ENCODE assay signal across 10 cellular contexts in the genomic region with DNA sequence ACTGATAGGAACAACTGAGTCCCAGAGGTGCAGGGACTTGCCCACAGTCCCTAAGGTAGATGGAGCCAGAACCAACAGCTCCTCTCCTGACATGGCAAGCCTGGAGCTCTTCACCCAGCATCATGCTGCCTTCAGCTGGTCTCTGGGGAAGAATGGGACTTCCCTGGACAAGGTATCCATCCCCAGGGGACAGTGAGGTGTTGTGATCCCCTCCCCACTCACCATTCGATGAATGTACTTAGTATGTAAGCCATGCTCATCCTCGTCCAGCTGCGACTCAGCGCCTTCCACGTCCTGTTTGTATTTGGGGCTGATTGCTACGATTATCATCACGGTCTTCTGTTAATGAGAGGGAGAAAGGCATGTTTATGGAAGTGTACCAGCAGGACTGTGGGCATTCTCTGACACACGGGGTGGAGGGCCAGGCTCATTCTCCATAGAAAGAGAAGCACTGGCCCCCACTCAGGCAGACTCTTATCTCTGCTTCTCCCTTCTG. TPM values are rescaled to one million over a fixed set of nuclear protein-coding genes. Genes with fewer than 3 reads are reported as not detected.
DNase-seq lines count a peak whose midpoint lies in the region; ATAC-seq, FAIRE-seq and TF ChIP-seq lines count a peak whose summit lies in the region.
"Had no signal": no experiment of that assay in that cellular context is flagged by ENCODE, and none has a peak within 500 bp of the region (broad histone marks: within the 10 kb centered on the region; RNA-seq: fewer than 3 reads in every experiment).

No MANE protein-coding gene starts in this region.

- ATAC-seq in HG03439 (IDR thresholded peaks at IDR 0.05; ENCODE audit: unreplicated experiment) (peak; percentile 16), HepG2 (no peak; the same call in 2 of the 3 replicates), HG03139 (IDR thresholded peaks at IDR 0.05; ENCODE audit: unreplicated experiment) (no peak)

- H3K4me3 ChIP-seq in mammary epithelial cell (replicated peaks in 1 of 3; ENCODE audit: insufficient read depth in 1 of 3, low read depth in 2 of 3, low read length in 3 of 3): no peak overlapping the region
- H3K4me3 ChIP-seq in skin epidermis: no peak overlapping the region
- no peak overlapping the region for H3K4me3 ChIP-seq in HepG2 (replicated peaks in 1 of 3; ENCODE audit: insufficient read depth in 1 of 3, low read depth in 2 of 3, low read length in 3 of 3)
- H3K4me3 ChIP-seq: HAP-1 had no signal

- H4K20me1 ChIP-seq in mammary epithelial cell (ENCODE audit: insufficient read depth, low read length): no peaks in the 10 kb centered on the region
- no peaks in the 10 kb centered on the region for H4K20me1 ChIP-seq in HepG2 (ENCODE audit: insufficient read depth, low read length)

- H3K4me2 ChIP-seq in mammary epithelial cell (ENCODE audit: insufficient read depth, low read depth, low read length) (no peak overlapping the region), HepG2 (ENCODE audit: low read depth, low read length) (no peak overlapping the region)

- no peak overlapping the region for H3K9ac ChIP-seq in mammary epithelial cell (ENCODE audit: insufficient read depth, low read length)
- no peak overlapping the region for H3K9ac ChIP-seq in HepG2 (ENCODE audit: insufficient read depth, low read depth, low read length)

- BruUV-seq in mammary epithelial cell (replicated peaks; lab: Mats Ljungman, UMichigan) (no TSS peak), HepG2 (replicated peaks; lab: Mats Ljungman, UMichigan) (no TSS peak)

- CTCF ChIA-PET in mammary epithelial cell (lab: Charles Lee; ENCODE audit: low non-redundant PET) (interaction anchor here (0.6 kb wide), 1 partner anchor 39 kb away, joined by 3 read pairs; the partner anchor contains the start of gene TRAF3IP2), HepG2 (lab: Yijun Ruan, JAX; ENCODE audit: low intra/inter-chr PET ratio, low total read pairs) (no interaction called here)

- TF ChIP-seq CTCF in mammary epithelial cell (conservative IDR thresholded peaks at IDR 0.05 in 1 of 2, IDR thresholded peaks at IDR 0.05 in 1 of 2; ENCODE audit: extremely low read depth in 1 of 2, insufficient read depth in 1 of 2, low read depth in 1 of 2, low read length in 2 of 2) (no peak), HepG2 (CRISPR knock-in tag; IDR thresholded peaks at IDR 0.05) (no peak)

- no peak for TF ChIP-seq POLR2A in HepG2 (IDR thresholded peaks at IDR 0.05; ENCODE audit: insufficient read depth in 1 of 2, low read depth in 2 of 2, low read length in 2 of 2)

- no peaks in the 10 kb centered on the region for H3K27me3 ChIP-seq in mammary epithelial cell (ENCODE audit: insufficient read depth, low read length)
- H3K27me3 ChIP-seq in HepG2 (ENCODE audit: control insufficient read depth in 1 of 2, insufficient read depth in 2 of 2, low read length in 2 of 2): no peaks in the 10 kb centered on the region

- DNase-seq in DMS 273 (lab: John Stamatoyannopoulos, UW; ENCODE audit: unreplicated experiment) (peak; percentile 58), DMS 273 treated with DMSO at 0.1 percent for 48 hours (lab: John Stamatoyannopoulos, UW) (no peak), mammary epithelial cell (no peak), HepG2 (ENCODE audit: low spot score) (no peak), SIG-M5 (lab: John Stamatoyannopoulos, UW) (no peak)

- in situ Hi-C loops in mammary epithelial cell (cut with MboI; ENCODE audit: low sequenced_read_pairs in 2 of 2) (no loop called here), HepG2 (cut with HindIII; ENCODE audit: extremely low pct_ligation_motif_present, low pct_unique_long_range_greater_than_20kb) (no loop called here)

- POLR2A ChIA-PET in HepG2 (lab: Yijun Ruan, JAX): no interaction called here

- FAIRE-seq in HepG2 (lab: Jason Lieb, UNC): no peak

- intact Hi-C loops in mammary epithelial cell (cut with micrococcal nuclease): no loop called here
- intact Hi-C loops in HepG2 (cut with micrococcal nuclease; ENCODE audit: unreplicated experiment): no loop called here

- H2AFZ ChIP-seq in mammary epithelial cell (ENCODE audit: low read depth, low read length): no peak overlapping the region
- H2AFZ ChIP-seq in HepG2 (ENCODE audit: low read length): no peak overlapping the region

- dilution Hi-C loops in mammary epithelial cell (cut with HindIII; ENCODE audit: low sequenced_read_pairs): no loop called here

- 69% methylated on average over 8 of the region's 8 CpGs for WGBS in mammary epithelial cell (ENCODE audit: low coverage, missing lambda C conversion rate)
- whole genome bisulfite sequencing in HepG2 (ENCODE audit: low lambda C conversion rate): 94% methylated on average over 8 of the region's 8 CpGs

- H3K36me3 ChIP-seq in mammary epithelial cell (ENCODE audit: insufficient read depth, low read length) (peaks cover 46% of the 10 kb centered on the region), HepG2 (replicated peaks in 1 of 2; ENCODE audit: control insufficient read depth in 1 of 2, insufficient read depth in 2 of 2, low read length in 2 of 2) (peaks cover 10 to 35% of the 10 kb centered on the region in 2 experiments)

- H3K79me2 ChIP-seq in mammary epithelial cell (ENCODE audit: insufficient read depth, low read length) (peaks cover 41% of the 10 kb centered on the region), HepG2 (ENCODE audit: insufficient read depth, low read length) (no peaks in the 10 kb centered on the region)

- TF ChIP-seq EP300 in HepG2 (IDR thresholded peaks at IDR 0.05; ENCODE audit: low read depth in 2 of 2, low read length in 2 of 2) (no peak), HepG2 (CRISPR knock-in tag; IDR thresholded peaks at IDR 0.05; ENCODE audit: borderline replicate concordance) (no peak)

- H3K9me3 ChIP-seq in mammary epithelial cell (replicated peaks; ENCODE audit: insufficient read depth, low read length) (no peaks in the 10 kb centered on the region), HepG2 (ENCODE audit: low read length) (no peaks in the 10 kb centered on the region)
- H3K9me3 ChIP-seq: HAP-1 had no signal

- H3K4me1 ChIP-seq in mammary epithelial cell (ENCODE audit: insufficient read depth, low read length) (peaks cover 54% of the 10 kb centered on the region), HepG2 (ENCODE audit: insufficient read depth, low read length) (0 out of 2 replicates have a peak, but pooled peaks cover 1% of the 10 kb centered on the region)

- no peak for TF ChIP-seq RAD21 in HepG2 (CRISPR knock-in tag; IDR thresholded peaks at IDR 0.05)

- H3K27ac ChIP-seq in mammary epithelial cell (ENCODE audit: insufficient read depth, low read depth, low read length) (peak overlapping the region; percentile 75), skin epidermis (peak overlapping the region in 16 of 21 experiments; percentile 4 to 86 (median 65)), HepG2 (ENCODE audit: extremely low read length, insufficient read depth, low read length) (no peak overlapping the region)
- H3K27ac ChIP-seq: 22Rv1 had no signal

TF ChIP-seq in HepG2, 621 proteins besides CTCF, POLR2A, EP300 and RAD21:
- TF ChIP-seq, protein P1, sequence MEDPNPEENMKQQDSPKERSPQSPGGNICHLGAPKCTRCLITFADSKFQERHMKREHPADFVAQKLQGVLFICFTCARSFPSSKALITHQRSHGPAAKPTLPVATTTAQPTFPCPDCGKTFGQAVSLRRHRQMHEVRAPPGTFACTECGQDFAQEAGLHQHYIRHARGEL (CRISPR knock-in tag; IDR thresholded peaks at IDR 0.05): no peak
- TF ChIP-seq SMYD3 (CRISPR knock-in tag; IDR thresholded peaks at IDR 0.05): no peak

RNA-seq across cellular contexts. Expression of gene TRAF3IP2, which starts 39.4 kb away (rescaled TPM):
- 10 to 100 TPM; 65.8 to 82.2 TPM for total RNA-seq in mammary epithelial cell
- polyA plus RNA-seq in mammary epithelial cell: 63.3 TPM
- polyA minus RNA-seq in mammary epithelial cell: 40.0 TPM
- 7.2 and 8.1 TPM in 2 replicates for total RNA-seq in HepG2 (2016; rRNA removed; fragmentation: Illumina TruSeq; extraction: Trizol)
- 3.0 and 3.4 TPM in 2 replicates for total RNA-seq in HepG2 (2016; cell fraction: cytosol; rRNA removed; fragmentation: Illumina TruSeq; extraction: Trizol; ENCODE audit: low read depth)
- total RNA-seq in HepG2 (2016; cell fraction: insoluble cytoplasmic fraction; rRNA removed; fragmentation: Illumina TruSeq; extraction: Trizol): 6.7 and 7.7 TPM in 2 replicates
- 8.2 and 8.7 TPM in 2 replicates for total RNA-seq in HepG2 (2016; cell fraction: membrane; rRNA removed; fragmentation: Illumina TruSeq; extraction: Trizol)
- total RNA-seq in HepG2 (2016; cell fraction: nucleus; rRNA removed; fragmentation: Illumina TruSeq; extraction: Trizol): 4.9 and 7.7 TPM in 2 replicates
- polyA plus RNA-seq in HepG2 (2011; rRNA removed): 6.7 and 9.0 TPM in 2 replicates
- 6.2 and 8.5 TPM in 2 replicates for polyA plus RNA-seq in HepG2 (2011; cell fraction: cytosol; rRNA removed)
- polyA plus RNA-seq in HepG2 (2011; cell fraction: nucleus; rRNA removed): 3.9 and 4.2 TPM in 2 replicates
- polyA plus RNA-seq in HepG2 (2012): 7.5 and 14.6 TPM in 2 replicates
- 2.9 and 3.1 TPM in 2 replicates for polyA plus RNA-seq in HepG2 (2016; cell fraction: cytosol; fragmentation: Illumina TruSeq; extraction: Trizol; ENCODE audit: low read depth)
- polyA plus RNA-seq in HepG2 (2016; cell fraction: insoluble cytoplasmic fraction; fragmentation: Illumina TruSeq; extraction: Trizol; ENCODE audit: low read depth): 7.0 and 10.0 TPM in 2 replicates
- 5.9 and 7.5 TPM in 2 replicates for polyA plus RNA-seq in HepG2 (2016; cell fraction: membrane; fragmentation: Illumina TruSeq; extraction: Trizol; ENCODE audit: low read depth)
- 4.2 and 6.1 TPM in 2 replicates for polyA plus RNA-seq in HepG2 (2016; cell fraction: nucleus; fragmentation: Illumina TruSeq; extraction: Trizol; ENCODE audit: insufficient read depth, low read depth)
- 22.7 and 33.3 TPM in 2 replicates for polyA minus RNA-seq in HepG2 (2011; rRNA and poly(A)+ RNA removed; ENCODE audit: low replicate concordance)
- polyA minus RNA-seq in HepG2 (2011; cell fraction: cytosol; rRNA and poly(A)+ RNA removed): 5.7 and 6.9 TPM in 2 replicates
- polyA minus RNA-seq in HepG2 (2011; cell fraction: nucleus; rRNA and poly(A)+ RNA removed): 5.8 TPM in 2 replicates
